In genomic region chr11:68271023-68271780, GRCh38 we compare ENCODE assay signal across 1 cellular context.
TF ChIP-seq lines count a peak whose summit lies in the region.

No MANE protein-coding gene starts in this region.

TF ChIP-seq in K562, 482 proteins besides CTCF, POLR2A, EP300 and RAD21 (continued from another document and continues in another):
- TF ChIP-seq MGA (IDR thresholded peaks at IDR 0.05) (peak; percentile 40; the same call in 1 of the 2 replicates), MTA2 (IDR thresholded peaks at IDR 0.05; ENCODE audit: low read depth) (no peak), ZNF764 (CRISPR knock-in tag; IDR thresholded peaks at IDR 0.05; ENCODE audit: low read depth) (no peak), MEIS2 (IDR thresholded peaks at IDR 0.05; ENCODE audit: partially characterized antibody) (no peak), MECOM (CRISPR knock-in tag; IDR thresholded peaks at IDR 0.05) (no peak), SUPT5H (IDR thresholded peaks at IDR 0.05) (no peak), HLTF (IDR thresholded peaks at IDR 0.05) (no peak; the same call in 1 of the 2 replicates), PRMT5 (CRISPR knock-in tag; IDR thresholded peaks at IDR 0.05) (no peak; the same call in 1 of the 2 replicates), CREB3 (tag; conservative IDR thresholded peaks at IDR 0.05; ENCODE audit: low read depth) (no peak), ZMIZ1 (IDR thresholded peaks at IDR 0.05; ENCODE audit: low read depth in 2 of 2, low read length in 2 of 2) (no peak), NFE2L1 (tag; IDR thresholded peaks at IDR 0.05; ENCODE audit: borderline replicate concordance, low read depth) (no peak), HSF4 (CRISPR knock-in tag; IDR thresholded peaks at IDR 0.05; ENCODE audit: borderline replicate concordance) (no peak), NONO (IDR thresholded peaks at IDR 0.05; ENCODE audit: low read depth in 2 of 2, low read length in 1 of 2) (peak in 1 of 2 experiments; percentile 96; a peak in 2 of 4 replicates), POLR2G (IDR thresholded peaks at IDR 0.05; ENCODE audit: low read depth, low read length) (no peak), HCFC1 (IDR thresholded peaks at IDR 0.05; ENCODE audit: low read depth, low read length) (peak; percentile 32; the same call in 1 of the 2 replicates), CTBP1 (IDR thresholded peaks at IDR 0.05; ENCODE audit: borderline replicate concordance) (no peak; the same call in 1 of the 2 replicates), MIER1 (IDR thresholded peaks at IDR 0.05; ENCODE audit: low read depth) (no peak), HDAC1 (IDR thresholded peaks at IDR 0.05) (no peak; a peak in 1 of 4 replicates), CBX3 (IDR thresholded peaks at IDR 0.05; ENCODE audit: borderline replicate concordance in 1 of 2, low read length in 2 of 2) (no peak), XRCC3 (IDR thresholded peaks at IDR 0.05) (no peak), ZFP36 (IDR thresholded peaks at IDR 0.05; ENCODE audit: low read depth, low read length, partially characterized antibody) (no peak), TFAP4 (CRISPR knock-in tag; IDR thresholded peaks at IDR 0.05; ENCODE audit: borderline replicate concordance) (peak; percentile 40), SMARCA5 (IDR thresholded peaks at IDR 0.05) (0 out of 2 replicates have a peak, but pooled peaks have one; percentile 41), HDGF (IDR thresholded peaks at IDR 0.05) (peak; percentile 47; the same call in 1 of the 2 replicates), DMBX1 (CRISPR knock-in tag; IDR thresholded peaks at IDR 0.05; ENCODE audit: borderline replicate concordance) (no peak)
- TF ChIP-seq, protein P1, sequence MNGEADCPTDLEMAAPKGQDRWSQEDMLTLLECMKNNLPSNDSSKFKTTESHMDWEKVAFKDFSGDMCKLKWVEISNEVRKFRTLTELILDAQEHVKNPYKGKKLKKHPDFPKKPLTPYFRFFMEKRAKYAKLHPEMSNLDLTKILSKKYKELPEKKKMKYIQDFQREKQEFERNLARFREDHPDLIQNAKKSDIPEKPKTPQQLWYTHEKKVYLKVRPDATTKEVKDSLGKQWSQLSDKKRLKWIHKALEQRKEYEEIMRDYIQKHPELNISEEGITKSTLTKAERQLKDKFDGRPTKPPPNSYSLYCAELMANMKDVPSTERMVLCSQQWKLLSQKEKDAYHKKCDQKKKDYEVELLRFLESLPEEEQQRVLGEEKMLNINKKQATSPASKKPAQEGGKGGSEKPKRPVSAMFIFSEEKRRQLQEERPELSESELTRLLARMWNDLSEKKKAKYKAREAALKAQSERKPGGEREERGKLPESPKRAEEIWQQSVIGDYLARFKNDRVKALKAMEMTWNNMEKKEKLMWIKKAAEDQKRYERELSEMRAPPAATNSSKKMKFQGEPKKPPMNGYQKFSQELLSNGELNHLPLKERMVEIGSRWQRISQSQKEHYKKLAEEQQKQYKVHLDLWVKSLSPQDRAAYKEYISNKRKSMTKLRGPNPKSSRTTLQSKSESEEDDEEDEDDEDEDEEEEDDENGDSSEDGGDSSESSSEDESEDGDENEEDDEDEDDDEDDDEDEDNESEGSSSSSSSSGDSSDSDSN (IDR thresholded peaks at IDR 0.05; ENCODE audit: borderline replicate concordance in 1 of 2, low read depth in 2 of 2, low read length in 2 of 2), result peak in 1 of 2 experiments; percentile 49; a peak in 1 of 4 replicates
- TF ChIP-seq, protein P2, sequence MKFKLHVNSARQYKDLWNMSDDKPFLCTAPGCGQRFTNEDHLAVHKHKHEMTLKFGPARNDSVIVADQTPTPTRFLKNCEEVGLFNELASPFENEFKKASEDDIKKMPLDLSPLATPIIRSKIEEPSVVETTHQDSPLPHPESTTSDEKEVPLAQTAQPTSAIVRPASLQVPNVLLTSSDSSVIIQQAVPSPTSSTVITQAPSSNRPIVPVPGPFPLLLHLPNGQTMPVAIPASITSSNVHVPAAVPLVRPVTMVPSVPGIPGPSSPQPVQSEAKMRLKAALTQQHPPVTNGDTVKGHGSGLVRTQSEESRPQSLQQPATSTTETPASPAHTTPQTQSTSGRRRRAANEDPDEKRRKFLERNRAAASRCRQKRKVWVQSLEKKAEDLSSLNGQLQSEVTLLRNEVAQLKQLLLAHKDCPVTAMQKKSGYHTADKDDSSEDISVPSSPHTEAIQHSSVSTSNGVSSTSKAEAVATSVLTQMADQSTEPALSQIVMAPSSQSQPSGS (CRISPR knock-in tag; IDR thresholded peaks at IDR 0.05), result no peak
- TF ChIP-seq, protein P3, sequence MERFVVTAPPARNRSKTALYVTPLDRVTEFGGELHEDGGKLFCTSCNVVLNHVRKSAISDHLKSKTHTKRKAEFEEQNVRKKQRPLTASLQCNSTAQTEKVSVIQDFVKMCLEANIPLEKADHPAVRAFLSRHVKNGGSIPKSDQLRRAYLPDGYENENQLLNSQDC (CRISPR knock-in tag; IDR thresholded peaks at IDR 0.05), result no peak; the same call in 1 of the 2 replicates
